30 cellular contexts compared by ENCODE assay signal in the genomic region with DNA sequence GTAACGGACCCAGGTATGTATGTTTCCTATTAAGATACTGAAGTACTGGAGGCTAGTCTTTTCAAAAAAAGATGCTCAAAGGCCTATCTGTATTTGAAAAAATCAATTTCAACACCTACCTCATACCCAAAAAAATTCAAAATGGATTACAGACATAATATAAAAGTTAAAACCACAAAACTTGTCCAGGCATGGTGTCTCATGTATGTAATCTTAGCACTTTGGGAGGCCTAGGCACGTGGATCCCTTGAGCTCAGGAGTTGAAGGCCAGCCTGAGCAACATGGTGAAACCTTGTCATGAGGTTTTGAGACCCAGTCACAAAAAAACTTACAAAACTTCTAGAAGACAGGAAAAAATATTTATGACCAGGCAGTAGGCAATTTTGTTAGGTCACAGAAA.
"Had no signal": no experiment of that assay in that cellular context is flagged by ENCODE, and none has a peak within 500 bp of the region (broad histone marks: within the 10 kb centered on the region; RNA-seq: fewer than 3 reads in every experiment).

No MANE protein-coding gene starts in this region.

- H3K27me3 ChIP-seq: cardiac muscle cell, colonic mucosa, gastroesophageal sphincter, ovary, right lobe of liver, thyroid gland, upper lobe of right lung had no signal

- H3K4me1 ChIP-seq: colonic mucosa, right lobe of liver, thyroid gland, upper lobe of right lung had no signal

- H3K9me3 ChIP-seq: colonic mucosa, gastroesophageal sphincter, ovary, right lobe of liver, SK-N-SH, thyroid gland, upper lobe of right lung had no signal

- ATAC-seq: gastroesophageal sphincter; left cardiac atrium; right lobe of liver; stimulated activated effector memory CD8-positive, alpha-beta T cell treated with anti-CD3 and anti-CD28 coated beads, Interleukin-12 subunit alpha, Interleukin-12 subunit beta, amount 100 ng/mL, for 72 hours; stimulated activated naive CD8-positive, alpha-beta T cell treated with anti-CD3 and anti-CD28 coated beads, Interleukin-15, amount 100 ng/mL, for 72 hours; upper lobe of right lung had no signal

- H3K4me3 Mint-ChIP-seq: activated CD4-positive, alpha-beta T cell treated with anti-CD3 and anti-CD28 coated beads, Interleukin-2, amount 10 ng/mL, durations not matched to agents 24 days and 14 days; mesothelial cell of epicardium; naive B cell; stimulated activated effector memory CD8-positive, alpha-beta T cell treated with anti-CD3 and anti-CD28 coated beads, Interleukin-12 subunit alpha, Interleukin-12 subunit beta, amount 100 ng/mL, for 72 hours; stimulated activated naive CD8-positive, alpha-beta T cell treated with anti-CD3 and anti-CD28 coated beads, Interleukin-15, amount 100 ng/mL, for 72 hours; T-helper 1 cell treated with Interleukin-12 subunit alpha and Interleukin-12 subunit beta and Interleukin-4 antibody, amounts not matched to agents 30 μg/mL and 1 μg/mL, for 36 hours had no signal

- H3K9me3 Mint-ChIP-seq: activated CD4-positive, alpha-beta T cell treated with anti-CD3 and anti-CD28 coated beads, Interleukin-2, amount 10 ng/mL, durations not matched to agents 24 days and 14 days; naive B cell; stimulated activated effector memory CD8-positive, alpha-beta T cell treated with anti-CD3 and anti-CD28 coated beads, Interleukin-12 subunit alpha, Interleukin-12 subunit beta, amount 100 ng/mL, for 72 hours; stimulated activated naive CD8-positive, alpha-beta T cell treated with anti-CD3 and anti-CD28 coated beads, Interleukin-15, amount 100 ng/mL, for 72 hours; T-helper 1 cell treated with Interleukin-12 subunit alpha and Interleukin-12 subunit beta and Interleukin-4 antibody, amounts not matched to agents 30 μg/mL and 1 μg/mL, for 36 hours had no signal

- H3K4me1 Mint-ChIP-seq: mesothelial cell of epicardium had no signal

- DNase-seq: activated CD4-positive, alpha-beta T cell treated with anti-CD3 and anti-CD28 coated beads, Interleukin-2, amount 10 ng/mL, durations not matched to agents 24 days and 14 days; activated CD4-positive, CD25-positive, alpha-beta regulatory T cell treated with anti-CD3 and anti-CD28 coated beads, Interleukin-2, amount 50 U/mL, for 72 hours; activated naive CD4-positive, alpha-beta T cell treated with Interleukin-2 at 50 U/mL for 16 hours; activated T-cell treated with anti-CD3 and anti-CD28 coated beads, Interleukin-2, amount 50 U/mL, for 1 hour; anterior cingulate cortex; cerebellar nuclear complex; colonic mucosa; dorsolateral prefrontal cortex; effector memory CD4-positive, alpha-beta T cell; erythroblast; hippocampal formation; left cardiac atrium; naive B cell; ovary; right lobe of liver; SK-N-SH; stimulated activated CD4-positive, alpha-beta T cell treated with anti-CD3 and anti-CD28 coated beads, Interleukin-12 subunit alpha, Interleukin-12 subunit beta, amount 100 ng/mL, for 4 hours; stimulated activated CD4-positive, alpha-beta T cell treated with anti-CD3 and anti-CD28 coated beads, Interleukin-4, amount 100 ng/mL, for 24 hours; stimulated activated naive CD8-positive, alpha-beta T cell treated with anti-CD3 and anti-CD28 coated beads, Interleukin-15, amount 100 ng/mL, for 72 hours; substantia nigra; SW 1271; T1000; thyroid gland; upper lobe of right lung had no signal

- H3K4me3 ChIP-seq: cardiac muscle cell, colonic mucosa, dorsolateral prefrontal cortex, gastroesophageal sphincter, ovary, right lobe of liver, thyroid gland, upper lobe of right lung had no signal

- H3K27ac Mint-ChIP-seq: progenitor cell of endocrine pancreas; stimulated activated effector memory CD8-positive, alpha-beta T cell treated with anti-CD3 and anti-CD28 coated beads, Interleukin-12 subunit alpha, Interleukin-12 subunit beta, amount 100 ng/mL, for 72 hours; stimulated activated naive CD8-positive, alpha-beta T cell treated with anti-CD3 and anti-CD28 coated beads, Interleukin-15, amount 100 ng/mL, for 72 hours; T-helper 1 cell treated with Interleukin-12 subunit alpha and Interleukin-12 subunit beta and Interleukin-4 antibody, amounts not matched to agents 30 μg/mL and 1 μg/mL, for 36 hours had no signal

- H3K27ac ChIP-seq: cardiac muscle cell, colonic mucosa, dorsolateral prefrontal cortex, gastroesophageal sphincter, ovary, right lobe of liver, thyroid gland, upper lobe of right lung had no signal

- H3K36me3 ChIP-seq: colonic mucosa, ovary had no signal

- H3K27me3 Mint-ChIP-seq: activated CD4-positive, alpha-beta T cell treated with anti-CD3 and anti-CD28 coated beads, Interleukin-2, amount 10 ng/mL, durations not matched to agents 24 days and 14 days; naive B cell; progenitor cell of endocrine pancreas; stimulated activated naive CD8-positive, alpha-beta T cell treated with anti-CD3 and anti-CD28 coated beads, Interleukin-15, amount 100 ng/mL, for 72 hours had no signal
